Comparison of ENCODE assay signal across 24 cellular contexts in the genomic region with DNA sequence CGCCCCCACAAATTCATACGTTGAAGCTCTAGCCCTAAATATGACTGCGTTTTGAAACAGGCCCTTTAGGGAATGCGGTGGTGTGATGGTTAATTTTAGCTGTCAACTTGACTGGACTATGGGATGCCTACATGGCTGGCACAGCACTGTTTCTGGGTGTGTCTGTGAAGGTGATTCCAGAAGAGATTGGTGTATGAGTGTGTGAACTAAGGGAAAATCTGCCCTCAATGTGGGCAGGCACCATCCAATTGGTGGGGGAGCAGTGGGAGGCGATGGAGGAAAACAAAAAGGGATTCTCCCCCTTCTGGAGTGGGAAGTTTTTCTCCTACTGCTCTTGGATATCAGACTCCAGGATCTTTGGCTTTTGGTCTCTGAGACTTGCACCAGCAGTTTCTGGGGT. TPM values are rescaled to one million over a fixed set of nuclear protein-coding genes. Genes with fewer than 3 reads are reported as not detected.
DNase-seq lines count a peak whose midpoint lies in the region; ATAC-seq, FAIRE-seq and TF ChIP-seq lines count a peak whose summit lies in the region.
"Had no signal": no experiment of that assay in that cellular context is flagged by ENCODE, and none has a peak within 500 bp of the region (broad histone marks: within the 10 kb centered on the region; RNA-seq: fewer than 3 reads in every experiment).

No MANE protein-coding gene starts in this region.

- H3K9me2 ChIP-seq in HCT116 (ENCODE audit: insufficient read depth), result no peaks in the 10 kb centered on the region
- no peaks in the 10 kb centered on the region for H3K9me2 ChIP-seq in PC-9 (ENCODE audit: insufficient read depth)
- H3K9me2 ChIP-seq: SK-N-SH had no signal

- H3K4me3 Mint-ChIP-seq in osteocyte (ENCODE audit: unreplicated experiment), result no peak overlapping the region
- H3K4me3 Mint-ChIP-seq: activated B cell treated with CpG ODN at 0.5 μM for 24 hours; naive thymus-derived CD8-positive, alpha-beta T cell; T-helper 2 cell treated with Interferon-gamma antibody and Interleukin-4, amounts not matched to agents 5 μg/mL and 100 μg/mL, for 36 hours had no signal

- no peak overlapping the region for H3K27ac ChIP-seq in HCT116 (ENCODE audit: low read depth, low read length)
- peak overlapping the region; percentile 14 for H3K27ac ChIP-seq in PC-9
- H3K27ac ChIP-seq in colonic mucosa, result peak overlapping the region; percentile 66
- H3K27ac ChIP-seq in pancreas, result peak overlapping the region in 2 of 4 donors; percentile 5 to 63
- H3K27ac ChIP-seq: RWPE1 had no signal

- H3K27ac Mint-ChIP-seq in osteocyte (ENCODE audit: unreplicated experiment), result no peak overlapping the region
- H3K27ac Mint-ChIP-seq: activated B cell treated with CpG ODN at 0.5 μM for 24 hours; T-helper 2 cell treated with Interferon-gamma antibody and Interleukin-4, amounts not matched to agents 5 μg/mL and 100 μg/mL, for 36 hours had no signal

- RAD21 ChIA-PET in HCT116 (lab: Charles Lee; ENCODE audit: low non-redundant PET in 1 of 2, low total read pairs in 2 of 2, uncharacterized antibody in 2 of 2, unreplicated experiment in 2 of 2), result no interaction called here

- no peaks in the 10 kb centered on the region for H3K27me3 ChIP-seq in HCT116 (ENCODE audit: insufficient read depth, low read length)
- no peaks in the 10 kb centered on the region for H3K27me3 ChIP-seq in PC-9 (ENCODE audit: insufficient read depth, low read depth)
- H3K27me3 ChIP-seq in colonic mucosa, result no peaks in the 10 kb centered on the region
- H3K27me3 ChIP-seq in pancreas, result no peaks in the 10 kb centered on the region

- H3K4me1 Mint-ChIP-seq in osteocyte (ENCODE audit: unreplicated experiment), result no peaks in the 10 kb centered on the region
- H3K4me1 Mint-ChIP-seq: activated B cell treated with CpG ODN at 0.5 μM for 24 hours had no signal

- no peak for TF ChIP-seq RAD21 in HCT116 (IDR thresholded peaks at IDR 0.05; ENCODE audit: low read depth)

- H3K9me3 ChIP-seq in HCT116 (ENCODE audit: control insufficient read depth in 1 of 2, insufficient read depth in 1 of 2, low read depth in 1 of 2, low read length in 2 of 2) (no peaks in the 10 kb centered on the region), PC-9 (ENCODE audit: insufficient read depth, low read depth) (no peaks in the 10 kb centered on the region), colonic mucosa (no peaks in the 10 kb centered on the region), pancreas (no peaks in the 10 kb centered on the region)
- H3K9me3 ChIP-seq: SK-N-SH had no signal

- no peaks in the 10 kb centered on the region for H4K20me1 ChIP-seq in HCT116 (ENCODE audit: insufficient read depth)
- peaks cover 11% of the 10 kb centered on the region for H4K20me1 ChIP-seq in PC-9 (ENCODE audit: insufficient read depth)

- intact Hi-C loops in HCT116 (cut with micrococcal nuclease), result no loop called here
- intact Hi-C loops in PC-9 (cut with micrococcal nuclease; ENCODE audit: unreplicated experiment), result no loop called here
- intact Hi-C loops in colonic mucosa (cut with DNase I), result no loop called here
- intact Hi-C loops in pancreas (cut with DNase I), result no loop called here

- CTCF ChIA-PET in HCT116 (lab: Charles Lee) (interaction anchor here (1.9 kb wide), 1 partner anchor 56 kb away, joined by 7 read pairs; no protein-coding TSS in a partner anchor), PC-9 (lab: Charles Lee) (no interaction called here)

- no peak for TF ChIP-seq CTCF in HCT116 (IDR thresholded peaks at IDR 0.05 in 2 of 3, conservative IDR thresholded peaks at IDR 0.05 in 1 of 3; ENCODE audit: borderline replicate concordance in 1 of 3, insufficient read depth in 1 of 3, low read depth in 2 of 3, low read length in 2 of 3)
- TF ChIP-seq CTCF in PC-9 (conservative IDR thresholded peaks at IDR 0.05), result no peak
- no peak for TF ChIP-seq CTCF in colonic mucosa (IDR thresholded peaks at IDR 0.05)
- TF ChIP-seq CTCF in pancreas (IDR thresholded peaks at IDR 0.05), result no peak
- no peak for TF ChIP-seq CTCF in osteocyte (IDR thresholded peaks at IDR 0.05)

- 0 out of 2 replicates have a peak, but pooled peaks cover 7% of the 10 kb centered on the region for H3F3A ChIP-seq in PC-9 (ENCODE audit: insufficient read depth, low read depth)

- H3K9ac ChIP-seq in HCT116 (ENCODE audit: low read length), result no peak overlapping the region
- H3K9ac ChIP-seq in colonic mucosa (ENCODE audit: low read depth in 2 of 2, low read length in 2 of 2), result no peak overlapping the region
- H3K9ac ChIP-seq: SK-N-SH had no signal

- H3K4me3 ChIP-seq in HCT116 (replicated peaks in 1 of 2; ENCODE audit: low read depth in 1 of 2, low read length in 2 of 2) (no peak overlapping the region), PC-9 (no peak overlapping the region), colonic mucosa (no peak overlapping the region), pancreas (no peak overlapping the region)

- peaks cover 33% of the 10 kb centered on the region for H3K36me3 Mint-ChIP-seq in osteocyte (ENCODE audit: unreplicated experiment)

- H2AFZ ChIP-seq in HCT116 (ENCODE audit: low read depth, low read length, poor library complexity, severe bottlenecking) (no peak overlapping the region), PC-9 (no peak overlapping the region)

- H3K79me2 ChIP-seq in HCT116 (ENCODE audit: insufficient read depth, low read length) (no peaks in the 10 kb centered on the region), PC-9 (ENCODE audit: low read depth) (no peaks in the 10 kb centered on the region)

- DNase-seq in HCT116 (ENCODE audit: low read depth, low spot score) (no peak), PC-9 (no peak), colonic mucosa (peak; percentile 62), pancreas (no peak), GF-D8 (lab: John Stamatoyannopoulos, UW) (no peak), osteocyte (ENCODE audit: extremely low spot score, unreplicated experiment) (no peak), NCI-H510A treated with DMSO at 0.1 percent for 48 hours (lab: John Stamatoyannopoulos, UW) (no peak)
- DNase-seq: activated B cell treated with CpG ODN at 0.5 μM for 24 hours; activated effector memory CD4-positive, alpha-beta T cell treated with anti-CD3 and anti-CD28 coated beads, Interleukin-2, amount 50 U/mL, for 16 hours; dermis blood vessel endothelial cell; head of caudate nucleus; KBM-7; left cardiac atrium; mesendoderm; naive thymus-derived CD8-positive, alpha-beta T cell; NCI-H1436 treated with DMSO at 0.1 percent for 48 hours; NCI-H2171; NCI-H526; SK-N-SH; stimulated activated naive CD4-positive, alpha-beta T cell treated with Interleukin-2 at 50 U/mL for 16 hours had no signal

- FAIRE-seq in pancreas (lab: Jason Lieb, UNC), result no peak
- FAIRE-seq: H54 had no signal

- H3K4me1 ChIP-seq in HCT116 (ENCODE audit: control insufficient read depth in 1 of 2, insufficient read depth in 2 of 2, low read length in 2 of 2) (peaks cover 0 to 5% of the 10 kb centered on the region in 2 experiments; a peak in 1 of 4 replicates), PC-9 (replicated peaks; ENCODE audit: insufficient read depth) (peaks cover 12% of the 10 kb centered on the region), colonic mucosa (no peaks in the 10 kb centered on the region), pancreas (peaks cover 7 to 34% (median 14%) of the 10 kb centered on the region in 3 donors)

- no peak for ATAC-seq in HCT116
- peak in 3 of 4 donors; percentile 29 to 46 (median 31) for ATAC-seq in pancreas
- no peak for ATAC-seq in HG02798 (IDR thresholded peaks at IDR 0.05; ENCODE audit: poor library complexity, unreplicated experiment)
- ATAC-seq: naive thymus-derived CD8-positive, alpha-beta T cell had no signal

- POLR2A ChIA-PET in HCT116 (lab: Charles Lee), result no interaction called here
- POLR2A ChIA-PET in PC-9 (lab: Charles Lee; ENCODE audit: unreplicated experiment), result interaction anchor here (0.6 kb wide), 1 partner anchor 74 kb away, joined by 4 read pairs; no protein-coding TSS in a partner anchor

- TSS peak; percentile 12 for BruUV-seq in HCT116 (replicated peaks; lab: Mats Ljungman, UMichigan)
- no TSS peak for BruUV-seq in PC-9 (replicated peaks; lab: Mats Ljungman, UMichigan)

- H3K4me2 ChIP-seq in HCT116 (ENCODE audit: low read length), result no peak overlapping the region
- no peak overlapping the region for H3K4me2 ChIP-seq in PC-9
- H3K4me2 ChIP-seq: SK-N-SH had no signal

- no peaks in the 10 kb centered on the region for H3K27me3 Mint-ChIP-seq in osteocyte (ENCODE audit: unreplicated experiment)
- H3K27me3 Mint-ChIP-seq: activated B cell treated with CpG ODN at 0.5 μM for 24 hours; naive thymus-derived CD8-positive, alpha-beta T cell had no signal

- H3K9me3 Mint-ChIP-seq in osteocyte (ENCODE audit: unreplicated experiment), result no peaks in the 10 kb centered on the region
- H3K9me3 Mint-ChIP-seq: activated B cell treated with CpG ODN at 0.5 μM for 24 hours; naive thymus-derived CD8-positive, alpha-beta T cell; T-helper 2 cell treated with Interferon-gamma antibody and Interleukin-4, amounts not matched to agents 5 μg/mL and 100 μg/mL, for 36 hours had no signal

- no peak for TF ChIP-seq POLR2A in HCT116 (IDR thresholded peaks at IDR 0.05; ENCODE audit: borderline replicate concordance, extremely low read depth, insufficient read depth, insufficient read length)

- H3K36me3 ChIP-seq in HCT116 (ENCODE audit: control insufficient read depth in 1 of 2, insufficient read depth in 2 of 2, low read length in 2 of 2) (peaks cover 2 to 10% of the 10 kb centered on the region in 2 experiments; a peak in 3 of 4 replicates), PC-9 (ENCODE audit: low read depth) (peaks cover 16% of the 10 kb centered on the region), colonic mucosa (no peaks in the 10 kb centered on the region), pancreas (peaks cover 0 to 8% (median 0%) of the 10 kb centered on the region in 3 donors)

- WGBS in pancreas, 2 donors, result 69 to 78% methylated on average over 5 of the region's 5 CpGs

RNA-seq across cellular contexts. Expression of a gene that starts 52.5 kb away (rescaled TPM):
- total RNA-seq in HCT116 (2021; ENCODE audit: unreplicated experiment), result 48.6 TPM
- 48.6 and 48.8 TPM in 2 replicates for polyA plus RNA-seq in HCT116 (2012)
- 51.0 and 51.9 TPM in 2 replicates for total RNA-seq in PC-9 (2021)
- 10 to 100 TPM; 52.8 to 63.2 TPM for total RNA-seq in colonic mucosa
- 10 to 100 TPM; 30.7 to 40.7 (median 33.2) TPM for total RNA-seq in pancreas
- polyA plus RNA-seq in pancreas, result 10 to 100 TPM; 42.4 to 43.1 TPM
- 83.0 TPM in 2 replicates for total RNA-seq in osteocyte

Comparison
In these comparisons a context has a peak if more than half of its experiments do, and no peak if none do; other contexts are left out.
1. ATAC-seq: peak in pancreas (3 of 4); none in HCT116 (single experiment) and HG02798 (single experiment).